2 cellular contexts compared by ENCODE assay signal in the genomic region with DNA sequence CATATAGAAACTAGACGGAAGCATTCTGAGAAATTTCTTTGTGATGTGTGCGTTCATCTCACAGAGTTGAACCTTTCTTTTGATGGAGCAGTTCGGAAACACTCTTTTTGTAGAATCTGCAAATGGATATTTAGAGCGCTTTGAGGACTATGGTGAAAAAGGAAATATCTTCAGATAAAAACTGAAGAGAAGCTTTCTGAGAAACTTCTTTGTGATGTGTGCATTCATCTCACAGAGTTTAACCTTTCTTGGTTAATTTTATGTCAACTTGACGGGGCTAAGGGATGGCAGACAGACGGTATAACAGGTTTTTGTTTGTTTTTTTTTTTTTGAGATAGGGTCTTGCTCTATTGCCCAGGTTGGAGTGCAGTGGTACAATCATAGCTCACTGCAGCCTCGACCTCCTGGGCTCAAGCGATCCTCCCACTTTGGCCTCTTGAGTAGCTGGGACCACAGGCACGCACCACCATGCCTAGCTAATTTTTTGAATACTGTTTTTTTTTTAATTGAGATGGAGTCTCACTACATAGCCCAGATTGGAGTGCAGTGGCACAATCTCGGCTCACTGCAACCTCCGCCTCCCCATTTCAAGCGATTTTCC. TPM values are rescaled to one million over a fixed set of nuclear protein-coding genes. Genes with fewer than 3 reads are reported as not detected.
"Had no signal": no experiment of that assay in that cellular context is flagged by ENCODE, and none has a peak within 500 bp of the region (broad histone marks: within the 10 kb centered on the region; RNA-seq: fewer than 3 reads in every experiment).

No MANE protein-coding gene starts in this region.

RNA-seq across cellular contexts. Expression of gene TMEM184A, which starts 36.6 kb away (rescaled TPM):
- total RNA-seq: RPMI7951; T-helper 1 cell treated with Interleukin-12 subunit alpha and Interleukin-12 subunit beta and Interleukin-4 antibody, amounts not matched to agents 30 ng/mL and 1 ng/mL, for 36 hours had no signal
